ENCODE assay signal across 9 cellular contexts in the genomic region with DNA sequence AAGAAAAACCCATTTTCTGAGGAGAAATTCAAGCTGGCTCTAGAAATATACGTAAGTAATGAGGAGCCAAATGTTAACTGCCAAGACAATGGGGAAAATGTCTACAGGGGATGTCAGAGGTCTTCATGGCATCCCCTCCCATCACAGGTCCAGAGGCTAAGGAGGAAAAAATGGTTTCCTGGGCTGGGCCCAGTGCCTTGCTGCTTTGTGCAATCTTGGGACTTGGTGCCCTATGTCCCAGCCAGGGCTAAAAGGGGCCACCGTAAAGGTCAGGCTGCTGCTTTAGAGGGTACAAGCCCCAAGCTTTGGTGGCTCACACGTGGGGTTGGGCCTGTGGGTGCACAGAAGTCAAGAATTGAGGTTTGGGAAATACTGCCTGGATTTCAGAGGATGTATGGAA. TPM values are rescaled to one million over a fixed set of nuclear protein-coding genes. Genes with fewer than 3 reads are reported as not detected.
"Had no signal": no experiment of that assay in that cellular context is flagged by ENCODE, and none has a peak within 500 bp of the region (broad histone marks: within the 10 kb centered on the region; RNA-seq: fewer than 3 reads in every experiment).

No MANE protein-coding gene starts in this region.

- H3K27ac ChIP-seq: HL-60, KMS-11 had no signal

- ATAC-seq: HepG2 had no signal

- H3K4me1 Mint-ChIP-seq: IgD-negative memory B cell had no signal

- FAIRE-seq: HepG2, HTR-8/SVneo had no signal

- H3K4me3 Mint-ChIP-seq: IgD-negative memory B cell had no signal

- H3K36me3 Mint-ChIP-seq: IgD-negative memory B cell had no signal

- H3K27ac Mint-ChIP-seq: IgD-negative memory B cell had no signal

- H3K4me2 ChIP-seq: KMS-11 had no signal

- H3K27me3 Mint-ChIP-seq: IgD-negative memory B cell had no signal

- H3K9ac ChIP-seq: KMS-11 had no signal

- DNase-seq: IMR-90, KBM-7, KG1 had no signal

RNA-seq across cellular contexts. Expression of gene IGFBP7, which starts 17.2 kb away (rescaled TPM):
- total RNA-seq: HT-29 had no signal
- polyA plus RNA-seq: IgD-negative memory B cell had no signal
